Comparison of ENCODE assay signal across 20 cellular contexts in genomic region chr5:149072376-149072775, GRCh38. TPM values are rescaled to one million over a fixed set of nuclear protein-coding genes. Genes with fewer than 3 reads are reported as not detected.
"Had no signal": no experiment of that assay in that cellular context is flagged by ENCODE, and none has a peak within 500 bp of the region (broad histone marks: within the 10 kb centered on the region; RNA-seq: fewer than 3 reads in every experiment).

No MANE protein-coding gene starts in this region.

- H3K4me1 ChIP-seq: colonic mucosa, spleen had no signal

- H3K27ac ChIP-seq: brain microvascular endothelial cell, colonic mucosa, heart left ventricle, neural progenitor cell, spleen, WERI-Rb-1 had no signal

- H3K4me2 ChIP-seq: neural progenitor cell had no signal

- H3K36me3 ChIP-seq: brain microvascular endothelial cell, colonic mucosa, heart left ventricle, neural progenitor cell, spleen, WERI-Rb-1 had no signal

- DNase-seq: activated CD4-positive, alpha-beta T cell treated with anti-CD3 and anti-CD28 coated beads, Interleukin-2, amount 10 ng/mL, durations not matched to agents 7 days and 5 days; activated CD4-positive, CD25-positive, alpha-beta regulatory T cell treated with anti-CD3 and anti-CD28 coated beads, Interleukin-2, amount 50 U/mL, for 72 hours; activated CD8-positive, alpha-beta memory T cell treated with anti-CD3 and anti-CD28 coated beads, Interleukin-2, amount 10 ng/mL, durations not matched to agents 7 days and 5 days; activated CD8-positive, alpha-beta T cell treated with anti-CD3 and anti-CD28 coated beads for 36 hours; activated effector memory CD4-positive, alpha-beta T cell treated with anti-CD3 and anti-CD28 coated beads, Interleukin-2, amount 50 U/mL, for 16 hours; activated T-cell treated with anti-CD3 and anti-CD28 coated beads for 4 hours; aorta; brain microvascular endothelial cell; colonic mucosa; endodermal cell; heart left ventricle; naive thymus-derived CD8-positive, alpha-beta T cell; spleen; stimulated activated CD4-positive, alpha-beta T cell treated with anti-CD3 and anti-CD28 coated beads, Interleukin-4, amount 100 ng/mL, for 24 hours; stimulated activated naive CD8-positive, alpha-beta T cell treated with anti-CD3 and anti-CD28 coated beads, Interleukin-15, Interleukin-2, amounts not matched to agents 100 U/mL and 50 U/mL, for 24 hours; SW 1271; WERI-Rb-1 had no signal

- H3K4me3 ChIP-seq: colonic mucosa, heart left ventricle, neural progenitor cell, spleen had no signal

- H3K9me3 ChIP-seq: colonic mucosa had no signal

- H2AFZ ChIP-seq: neural progenitor cell had no signal

- H3K27me3 ChIP-seq: brain microvascular endothelial cell, colonic mucosa, heart left ventricle, neural progenitor cell, spleen had no signal

- H3K9ac ChIP-seq: neural progenitor cell had no signal

- ATAC-seq: activated CD8-positive, alpha-beta memory T cell treated with anti-CD3 and anti-CD28 coated beads, Interleukin-2, amount 10 ng/mL, durations not matched to agents 7 days and 5 days; activated CD8-positive, alpha-beta T cell treated with anti-CD3 and anti-CD28 coated beads for 36 hours; naive thymus-derived CD8-positive, alpha-beta T cell; stimulated activated naive CD8-positive, alpha-beta T cell treated with anti-CD3 and anti-CD28 coated beads, Interleukin-15, Interleukin-2, amounts not matched to agents 100 U/mL and 50 U/mL, for 24 hours had no signal

- FAIRE-seq: islet of Langerhans, TTC549 had no signal

RNA-seq across cellular contexts. Expression of gene SH3TC2, which starts 9.5 kb away (rescaled TPM):
- total RNA-seq: activated CD4-positive, alpha-beta T cell treated with anti-CD3 and anti-CD28 coated beads, Interleukin-2, amount 10 ng/mL, durations not matched to agents 7 days and 5 days; activated CD8-positive, alpha-beta memory T cell treated with anti-CD3 and anti-CD28 coated beads, Interleukin-2, amount 10 ng/mL, durations not matched to agents 7 days and 5 days; activated CD8-positive, alpha-beta T cell treated with anti-CD3 and anti-CD28 coated beads for 36 hours; naive thymus-derived CD8-positive, alpha-beta T cell had no signal
- polyA plus RNA-seq: aorta; naive thymus-derived CD8-positive, alpha-beta T cell had no signal
